In genomic region chrX:155028192-155028591, GRCh38 we compare ENCODE assay signal across 8 cellular contexts.
DNase-seq lines count a peak whose midpoint lies in the region; ATAC-seq lines count a peak whose summit lies in the region.

No MANE protein-coding gene starts in this region.

- peak; percentile 1 for DNase-seq in astrocyte of the hippocampus (ENCODE audit: low read depth, low spot score)
- DNase-seq in GF-D8 (lab: John Stamatoyannopoulos, UW) = no peak
- no peak for DNase-seq in NCI-H526 treated with DMSO at 0.1 percent for 48 hours (lab: John Stamatoyannopoulos, UW)
- DNase-seq in SHP77 (lab: John Stamatoyannopoulos, UW) = no peak

- peak overlapping the region; percentile 57 to 83 (median 68) for H3K4me2 ChIP-seq in BLaER1 treated with 17β-estradiol and CSF1 and Interleukin-3, amounts not matched to agents 10 nM and 100 nM

- H4K20me1 ChIP-seq in BLaER1 treated with 17β-estradiol and CSF1 and Interleukin-3, amounts not matched to agents 10 nM and 100 nM = peaks cover 0 to 15% (median 0%) of the 10 kb centered on the region in 11 experiments; a peak in 4 of 22 replicates

- H3K9me3 ChIP-seq in BLaER1 treated with 17β-estradiol and CSF1 and Interleukin-3, amounts not matched to agents 10 nM and 100 nM (replicated peaks in 1 of 11) = peaks cover 0 to 15% (median under 1%) of the 10 kb centered on the region in 11 experiments; a peak in 7 of 22 replicates
- H3K9me3 ChIP-seq in HUES6 (ENCODE audit: control insufficient read depth, insufficient read depth, low read depth, low read length) (peaks cover 5% of the 10 kb centered on the region; the same call in 1 of the 2 replicates), muscle layer of duodenum (ENCODE audit: control insufficient read depth in 1 of 2, low read length in 2 of 2) (no peaks in the 10 kb centered on the region)

- peak overlapping the region; percentile 58 to 75 (median 64) for H3K4me3 ChIP-seq in BLaER1 treated with 17β-estradiol and CSF1 and Interleukin-3, amounts not matched to agents 10 nM and 100 nM
- H3K4me3 ChIP-seq in HUES6 (ENCODE audit: low read depth, low read length) = peak overlapping the region; percentile 80; the same call in 1 of the 2 replicates
- H3K4me3 ChIP-seq in muscle layer of duodenum (ENCODE audit: low read depth in 1 of 2, low read length in 2 of 2) = peak overlapping the region; percentile 69 to 91

- H3K9ac ChIP-seq in BLaER1 treated with 17β-estradiol and CSF1 and Interleukin-3, amounts not matched to agents 10 nM and 100 nM = peak overlapping the region; percentile 88 to 95 (median 93); a peak in 18 of 22 replicates
- H3K9ac ChIP-seq in HUES6 (ENCODE audit: low read length) = peak overlapping the region; percentile 98

- ATAC-seq in HG03342 (IDR thresholded peaks at IDR 0.05; ENCODE audit: unreplicated experiment) = no peak

- H3K4me1 ChIP-seq in BLaER1 treated with 17β-estradiol and CSF1 and Interleukin-3, amounts not matched to agents 10 nM and 100 nM = peaks cover 0 to 15% (median 13%) of the 10 kb centered on the region in 10 experiments; a peak in 15 of 20 replicates
- H3K4me1 ChIP-seq in HUES6 (ENCODE audit: control insufficient read depth, insufficient read depth, low read length) = no peaks in the 10 kb centered on the region
- H3K4me1 ChIP-seq in muscle layer of duodenum (ENCODE audit: control insufficient read depth in 1 of 2, insufficient read depth in 2 of 2, low read length in 2 of 2) = no peaks in the 10 kb centered on the region

- H3K27me3 ChIP-seq in BLaER1 treated with 17β-estradiol and CSF1 and Interleukin-3, amounts not matched to agents 10 nM and 100 nM = peaks cover 16 to 58% (median 37%) of the 10 kb centered on the region in 11 experiments; a peak in 21 of 22 replicates
- H3K27me3 ChIP-seq in HUES6 (ENCODE audit: control insufficient read depth, insufficient read depth, low read length) = no peaks in the 10 kb centered on the region
- no peaks in the 10 kb centered on the region for H3K27me3 ChIP-seq in muscle layer of duodenum (ENCODE audit: low read depth, low read length)

- peak overlapping the region; percentile 88 to 97 (median 95); a peak in 20 of 22 replicates for H3K27ac ChIP-seq in BLaER1 treated with 17β-estradiol and CSF1 and Interleukin-3, amounts not matched to agents 10 nM and 100 nM
- H3K27ac ChIP-seq in HUES6 (ENCODE audit: low read depth, low read length) (no peak overlapping the region), muscle layer of duodenum (ENCODE audit: low read length) (peak overlapping the region; percentile 99)

- H3K36me3 ChIP-seq in BLaER1 treated with 17β-estradiol and CSF1 and Interleukin-3, amounts not matched to agents 10 nM and 100 nM = peaks cover 0 to 2% (median 0%) of the 10 kb centered on the region in 11 experiments; a peak in 3 of 22 replicates
- H3K36me3 ChIP-seq in HUES6 (ENCODE audit: control insufficient read depth, insufficient read depth, low read length) (no peaks in the 10 kb centered on the region), muscle layer of duodenum (ENCODE audit: control insufficient read depth in 1 of 2, insufficient read depth in 2 of 2, low read length in 2 of 2) (peaks cover 0 to 5% of the 10 kb centered on the region in 2 donors)
